8 cellular contexts compared by ENCODE assay signal in genomic region chr19:12155324-12155723, GRCh38. TPM values are rescaled to one million over a fixed set of nuclear protein-coding genes. Genes with fewer than 3 reads are reported as not detected.
A peak's percentile ranks its signal among the peaks of the same experiment; 100 is the strongest.
DNase-seq lines count a peak whose midpoint lies in the region; ATAC-seq and TF ChIP-seq lines count a peak whose summit lies in the region.

No MANE protein-coding gene starts in this region.

- DNase-seq in fibroblast of villous mesenchyme (ENCODE audit: low read depth) (no peak), sigmoid colon (no peak), NOMO-1 treated with dmso at 0.1 percent for 144 hours (lab: John Stamatoyannopoulos, UW; ENCODE audit: unreplicated experiment) (no peak)
- DNase-seq in central memory CD4-positive, alpha-beta T cell = no peak

- no peak for TF ChIP-seq POLR2A in sigmoid colon (IDR thresholded peaks at IDR 0.05)

- intact Hi-C loops in sigmoid colon (cut with DNase I) = no loop called here

- no peaks in the 10 kb centered on the region for H4K20me1 ChIP-seq in SU-DHL-6 (ENCODE audit: low read depth, low read length)

- no peaks in the 10 kb centered on the region for H3F3A ChIP-seq in SU-DHL-6 (ENCODE audit: insufficient read depth)

- H3K27ac ChIP-seq in SU-DHL-6 (ENCODE audit: low read depth, low read length) (no peak overlapping the region), sigmoid colon (peak overlapping the region; percentile 81 to 85 (median 84))

- H3K4me3 ChIP-seq in GM12875 (ENCODE audit: low read depth, low read length) (peak overlapping the region; percentile 85), SU-DHL-6 (ENCODE audit: insufficient read depth, low read length, poor library complexity, severe bottlenecking) (no peak overlapping the region), fibroblast of villous mesenchyme (ENCODE audit: low read depth, low read length) (peak overlapping the region; percentile 91), sigmoid colon (peak overlapping the region in 3 of 4 donors; percentile 61 to 86 (median 72))

- peak overlapping the region; percentile 17 for H3K4me2 ChIP-seq in SU-DHL-6 (ENCODE audit: low read depth, low read length, poor library complexity, severe bottlenecking)

- no peaks in the 10 kb centered on the region for H3K36me3 ChIP-seq in SU-DHL-6 (ENCODE audit: low read length)
- no peaks in the 10 kb centered on the region for H3K36me3 ChIP-seq in sigmoid colon

- WGBS in sigmoid colon, 2 donors = 29 to 72% methylated on average over 11 of the region's 11 CpGs

- TF ChIP-seq EP300 in sigmoid colon (IDR thresholded peaks at IDR 0.05) = no peak

- H2AFZ ChIP-seq in SU-DHL-6 (ENCODE audit: low read depth, low read length, severe bottlenecking) = no peak overlapping the region

- no peaks in the 10 kb centered on the region for H3K27me3 ChIP-seq in SU-DHL-6 (ENCODE audit: low read length)
- no peaks in the 10 kb centered on the region for H3K27me3 ChIP-seq in sigmoid colon

- H3K9me2 ChIP-seq in SU-DHL-6 (replicated peaks; ENCODE audit: insufficient read depth, low read length) = no peaks in the 10 kb centered on the region

- H3K79me2 ChIP-seq in SU-DHL-6 (ENCODE audit: insufficient read depth, low read length) = no peaks in the 10 kb centered on the region

- TF ChIP-seq CTCF in GM12875 (IDR thresholded peaks at IDR 0.05; ENCODE audit: borderline replicate concordance, insufficient read depth, low read depth, low read length) (no peak), SU-DHL-6 (IDR thresholded peaks at IDR 0.05; ENCODE audit: insufficient read depth, low read length, poor library complexity, severe bottlenecking) (no peak), fibroblast of villous mesenchyme (IDR thresholded peaks at IDR 0.05; ENCODE audit: insufficient read depth, low read depth, low read length) (no peak), sigmoid colon (IDR thresholded peaks at IDR 0.05) (no peak)

- H3K9me3 ChIP-seq in SU-DHL-6 (ENCODE audit: insufficient read depth, low read length) (no peaks in the 10 kb centered on the region), sigmoid colon (no peaks in the 10 kb centered on the region)

- H3K9ac ChIP-seq in SU-DHL-6 (ENCODE audit: low read length) = no peak overlapping the region

- H3K4me1 ChIP-seq in sigmoid colon = peaks cover 0 to 23% (median 17%) of the 10 kb centered on the region in 4 donors

- ATAC-seq in GM18870 (IDR thresholded peaks at IDR 0.05; ENCODE audit: unreplicated experiment) (no peak), HG03108 (IDR thresholded peaks at IDR 0.05; ENCODE audit: unreplicated experiment) (no peak)

RNA-seq across cellular contexts. Expression of gene ZNF625, which starts 1.2 kb away (rescaled TPM):
- total RNA-seq in fibroblast of villous mesenchyme = 10.3 and 14.7 TPM in 2 replicates
- total RNA-seq in sigmoid colon = 1 to 10 TPM; 5.0 to 8.0 (median 6.9) TPM
- 1 to 10 TPM in 2 of 3 donors, not detected in 1; 1.7 to 1.8 TPM for polyA plus RNA-seq in sigmoid colon

RNA-seq across cellular contexts. Expression of gene ZNF136, which starts 7.6 kb away (rescaled TPM):
- total RNA-seq in fibroblast of villous mesenchyme = 5.2 and 8.2 TPM in 2 replicates
- total RNA-seq in sigmoid colon = 10 to 100 TPM in 2 of 4 donors, 1 to 10 TPM in 2; 9.2 to 15.5 (median 10.1) TPM
- polyA plus RNA-seq in sigmoid colon = 1 to 10 TPM; 1.6 to 4.7 (median 3.6) TPM

RNA-seq across cellular contexts. Expression of gene ZNF20, which starts 15.2 kb away (rescaled TPM):
- total RNA-seq in fibroblast of villous mesenchyme = 3.5 and 6.0 TPM in 2 replicates
- total RNA-seq in sigmoid colon = 1 to 10 TPM; 2.2 to 8.0 (median 2.6) TPM
- polyA plus RNA-seq in sigmoid colon = 1 to 10 TPM; 3.2 to 9.9 (median 9.6) TPM
